10 cellular contexts compared by ENCODE assay signal in the genomic region with DNA sequence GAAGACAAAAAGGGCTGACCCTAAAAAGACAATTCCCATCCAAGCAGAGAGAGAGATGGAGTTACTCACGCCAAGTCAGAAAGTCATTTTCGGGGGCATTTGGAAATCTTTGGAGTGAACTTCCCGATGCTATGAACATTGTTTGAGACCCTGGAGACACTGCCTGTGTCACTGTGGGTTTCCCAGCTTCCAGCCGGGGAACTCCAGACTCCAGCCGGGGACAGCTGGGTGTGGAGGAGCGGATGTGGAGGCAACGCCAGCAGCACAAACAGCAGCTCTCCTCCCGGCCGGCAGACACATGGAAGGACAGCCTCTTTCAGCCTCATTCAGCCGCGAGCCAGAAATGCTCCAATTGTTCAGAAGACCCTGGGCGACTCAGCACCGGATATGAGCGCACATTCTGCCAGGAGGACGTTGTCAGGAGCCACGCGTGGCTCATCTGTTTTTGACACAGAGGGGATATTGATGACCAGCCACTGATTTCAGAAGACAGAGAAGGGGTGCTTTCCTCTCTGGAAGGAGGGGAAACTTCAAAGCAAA.
DNase-seq lines count a peak whose midpoint lies in the region; ATAC-seq and TF ChIP-seq lines count a peak whose summit lies in the region.
"Had no signal": no experiment of that assay in that cellular context is flagged by ENCODE, and none has a peak within 500 bp of the region (broad histone marks: within the 10 kb centered on the region; RNA-seq: fewer than 3 reads in every experiment).

No MANE protein-coding gene starts in this region.

- H3K36me3 Mint-ChIP-seq in osteocyte (ENCODE audit: unreplicated experiment) (peaks cover 49% of the 10 kb centered on the region), CD14-positive monocyte (no peaks in the 10 kb centered on the region)

- DNase-seq in AG09319 (ENCODE audit: extremely low read depth, low read depth) (peak; percentile 2), WERI-Rb-1 (peak; percentile 20), globus pallidus (ENCODE audit: low spot score) (peak; percentile 77), osteocyte (ENCODE audit: extremely low spot score, unreplicated experiment) (no peak), CD14-positive monocyte (ENCODE audit: low spot score) (no peak)
- no peak for DNase-seq in stimulated activated CD4-positive, alpha-beta T cell treated with anti-CD3 and anti-CD28 coated beads, Interleukin-12 subunit alpha, Interleukin-12 subunit beta, amount 100 ng/mL, for 4 hours
- DNase-seq: T-helper 2 cell had no signal

- no peaks in the 10 kb centered on the region for H3K9me3 Mint-ChIP-seq in osteocyte (ENCODE audit: unreplicated experiment)
- peaks cover 0 to 3% (median 0%) of the 10 kb centered on the region in 7 donors for H3K9me3 Mint-ChIP-seq in CD14-positive monocyte

- peaks cover 50% of the 10 kb centered on the region for H3K4me1 Mint-ChIP-seq in osteocyte (ENCODE audit: unreplicated experiment)
- peaks cover 19% of the 10 kb centered on the region for H3K4me1 Mint-ChIP-seq in CD14-positive monocyte

- H3K27ac Mint-ChIP-seq in osteocyte (ENCODE audit: unreplicated experiment) (peak overlapping the region; percentile 96), CD14-positive monocyte (peak overlapping the region in 1 of 7 donors; percentile 79)

- ATAC-seq in GM21390 (IDR thresholded peaks at IDR 0.05; ENCODE audit: unreplicated experiment) (no peak), GM18867 (IDR thresholded peaks at IDR 0.05; ENCODE audit: unreplicated experiment) (no peak)

- intact Hi-C loops in CD14-positive monocyte (cut with micrococcal nuclease) = no loop called here

- H3K27me3 ChIP-seq in WERI-Rb-1 (ENCODE audit: insufficient read depth, low read depth, severe bottlenecking) = no peaks in the 10 kb centered on the region
- H3K27me3 ChIP-seq: pancreas had no signal

- no peaks in the 10 kb centered on the region for H3K9me3 ChIP-seq in WERI-Rb-1 (ENCODE audit: severe bottlenecking)
- H3K9me3 ChIP-seq: pancreas had no signal

- no peak overlapping the region; the same call in 1 of the 2 replicates for H3K4me3 ChIP-seq in WERI-Rb-1 (ENCODE audit: low read depth, low read length)
- H3K4me3 ChIP-seq: pancreas had no signal

- peak overlapping the region; percentile 63 for H3K4me3 Mint-ChIP-seq in osteocyte (ENCODE audit: unreplicated experiment)
- H3K4me3 Mint-ChIP-seq in CD14-positive monocyte = no peak overlapping the region

- peak overlapping the region; percentile 53 for H3K27ac ChIP-seq in WERI-Rb-1

- H3K27me3 Mint-ChIP-seq in osteocyte (ENCODE audit: unreplicated experiment) = no peaks in the 10 kb centered on the region
- H3K27me3 Mint-ChIP-seq in CD14-positive monocyte (ENCODE audit: low read depth in 3 of 3) = peaks cover 1 to 7% (median 5%) of the 10 kb centered on the region in 3 donors

- no peaks in the 10 kb centered on the region for H3K36me3 ChIP-seq in WERI-Rb-1

- TF ChIP-seq CTCF in AG09319 (IDR thresholded peaks at IDR 0.05; ENCODE audit: low read depth, low read length) = no peak
- no peak for TF ChIP-seq CTCF in WERI-Rb-1 (IDR thresholded peaks at IDR 0.05; ENCODE audit: low read depth, low read length)
- no peak for TF ChIP-seq CTCF in osteocyte (IDR thresholded peaks at IDR 0.05)
- no peak for TF ChIP-seq CTCF in CD14-positive monocyte (IDR thresholded peaks at IDR 0.05)

Comparison
In these comparisons a context has a peak if more than half of its experiments do, and no peak if none do; other contexts are left out.
1. DNase-seq: peak in AG09319 (single experiment), WERI-Rb-1 (single experiment) and globus pallidus (single experiment); none in osteocyte (single experiment), CD14-positive monocyte (single experiment) and stimulated activated CD4-positive, alpha-beta T cell treated with anti-CD3 and anti-CD28 coated beads, Interleukin-12 subunit alpha, Interleukin-12 subunit beta, amount 100 ng/mL, for 4 hours (single experiment).